In genomic region chr11:63007920-63008319, GRCh38 we compare ENCODE assay signal across 24 cellular contexts. TPM values are rescaled to one million over a fixed set of nuclear protein-coding genes. Genes with fewer than 3 reads are reported as not detected.
"Had no signal": no experiment of that assay in that cellular context is flagged by ENCODE, and none has a peak within 500 bp of the region (broad histone marks: within the 10 kb centered on the region; RNA-seq: fewer than 3 reads in every experiment).

No MANE protein-coding gene starts in this region.

- H3K4me1 Mint-ChIP-seq: activated naive CD8-positive, alpha-beta T cell treated with anti-CD3 and anti-CD28 coated beads for 36 hours; activated T-helper 17 cell treated with anti-CD3 and anti-CD28 coated beads, Interleukin-2, amount 50 U/mL, for 72 hours; natural killer cell; stimulated activated effector memory CD8-positive, alpha-beta T cell treated with anti-CD3 and anti-CD28 coated beads, Interleukin-12 subunit alpha, Interleukin-12 subunit beta, amount 100 ng/mL, for 72 hours; stimulated activated naive CD8-positive, alpha-beta T cell treated with anti-CD3 and anti-CD28 coated beads, Interleukin-15, amount 100 ng/mL, for 72 hours; T-cell had no signal

- H2AFZ ChIP-seq: parathyroid adenoma had no signal

- H3K4me3 ChIP-seq: right lobe of liver had no signal

- H3K27ac Mint-ChIP-seq: activated naive CD8-positive, alpha-beta T cell treated with anti-CD3 and anti-CD28 coated beads for 36 hours; activated T-cell treated with anti-CD3 and anti-CD28 coated beads, Interleukin-2, amount 50 U/mL, for 24 hours; activated T-helper 17 cell treated with anti-CD3 and anti-CD28 coated beads, Interleukin-2, amount 50 U/mL, for 72 hours; dendritic cell treated with granulocyte-macrophage colony-stimulating factor and Interleukin-4, amounts not matched to agents 40 ng/mL and 50 ng/mL, for 4 days; natural killer cell; stimulated activated effector memory CD8-positive, alpha-beta T cell treated with anti-CD3 and anti-CD28 coated beads, Interleukin-12 subunit alpha, Interleukin-12 subunit beta, amount 100 ng/mL, for 72 hours; stimulated activated naive CD8-positive, alpha-beta T cell treated with anti-CD3 and anti-CD28 coated beads, Interleukin-15, amount 100 ng/mL, for 72 hours; T-cell; type B pancreatic cell; WTC11 had no signal

- H3K27me3 ChIP-seq: right lobe of liver had no signal

- H3K36me3 Mint-ChIP-seq: activated naive CD8-positive, alpha-beta T cell treated with anti-CD3 and anti-CD28 coated beads for 36 hours; natural killer cell; stimulated activated effector memory CD8-positive, alpha-beta T cell treated with anti-CD3 and anti-CD28 coated beads, Interleukin-12 subunit alpha, Interleukin-12 subunit beta, amount 100 ng/mL, for 72 hours; T-cell; type B pancreatic cell; WTC11 had no signal

- H3K36me3 ChIP-seq: neutrophil, right lobe of liver had no signal

- H3K4me3 Mint-ChIP-seq: activated naive CD8-positive, alpha-beta T cell treated with anti-CD3 and anti-CD28 coated beads for 36 hours; activated T-cell treated with anti-CD3 and anti-CD28 coated beads, Interleukin-2, amount 50 U/mL, for 24 hours; activated T-helper 17 cell treated with anti-CD3 and anti-CD28 coated beads, Interleukin-2, amount 50 U/mL, for 72 hours; dendritic cell treated with granulocyte-macrophage colony-stimulating factor and Interleukin-4, amounts not matched to agents 40 ng/mL and 50 ng/mL, for 4 days; natural killer cell; stimulated activated effector memory CD8-positive, alpha-beta T cell treated with anti-CD3 and anti-CD28 coated beads, Interleukin-12 subunit alpha, Interleukin-12 subunit beta, amount 100 ng/mL, for 72 hours; stimulated activated naive CD8-positive, alpha-beta T cell treated with anti-CD3 and anti-CD28 coated beads, Interleukin-15, amount 100 ng/mL, for 72 hours; T-cell; type B pancreatic cell; WTC11 had no signal

- H3K27me3 Mint-ChIP-seq: activated naive CD8-positive, alpha-beta T cell treated with anti-CD3 and anti-CD28 coated beads for 36 hours; activated T-cell treated with anti-CD3 and anti-CD28 coated beads, Interleukin-2, amount 50 U/mL, for 24 hours; activated T-helper 17 cell treated with anti-CD3 and anti-CD28 coated beads, Interleukin-2, amount 50 U/mL, for 72 hours; stimulated activated naive CD8-positive, alpha-beta T cell treated with anti-CD3 and anti-CD28 coated beads, Interleukin-15, amount 100 ng/mL, for 72 hours; type B pancreatic cell had no signal

- H3K27ac ChIP-seq: neutrophil, parathyroid adenoma, right lobe of liver had no signal

- H3K4me1 ChIP-seq: parathyroid adenoma, right lobe of liver had no signal

- ATAC-seq: activated T-helper 17 cell treated with anti-CD3 and anti-CD28 coated beads, Interleukin-2, amount 50 U/mL, for 72 hours; natural killer cell; right lobe of liver; stimulated activated effector memory CD8-positive, alpha-beta T cell treated with anti-CD3 and anti-CD28 coated beads, Interleukin-12 subunit alpha, Interleukin-12 subunit beta, amount 100 ng/mL, for 72 hours; stimulated activated naive CD8-positive, alpha-beta T cell treated with anti-CD3 and anti-CD28 coated beads, Interleukin-15, amount 100 ng/mL, for 72 hours; T-cell; WTC11 had no signal

- DNase-seq: activated naive CD4-positive, alpha-beta T cell; activated naive CD8-positive, alpha-beta T cell treated with anti-CD3 and anti-CD28 coated beads for 36 hours; activated T-cell treated with anti-CD3 and anti-CD28 coated beads, Interleukin-2, amount 50 U/mL, for 24 hours; amygdala; caudate nucleus; effector CD4-positive, alpha-beta T cell; midbrain; natural killer cell; right lobe of liver; small intestine; stimulated activated CD4-positive, alpha-beta T cell treated with anti-CD3 and anti-CD28 coated beads, Interleukin-2, amount 100 ng/mL, for 24 hours; stimulated activated naive CD8-positive, alpha-beta T cell treated with anti-CD3 and anti-CD28 coated beads, Interleukin-15, amount 100 ng/mL, for 72 hours; T-cell had no signal

- H3K9ac ChIP-seq: parathyroid adenoma had no signal

- H3K79me2 ChIP-seq: parathyroid adenoma had no signal

- H3K9me3 ChIP-seq: neutrophil, right lobe of liver had no signal

RNA-seq across cellular contexts. Expression of gene SLC22A8, which starts 7.7 kb away (rescaled TPM):
- total RNA-seq: activated naive CD8-positive, alpha-beta T cell treated with anti-CD3 and anti-CD28 coated beads for 36 hours; activated T-helper 17 cell treated with anti-CD3 and anti-CD28 coated beads, Interleukin-2, amount 50 U/mL, for 72 hours; epithelial cell of proximal tubule; fibroblast of villous mesenchyme; liver; natural killer cell; pulmonary artery endothelial cell; right lobe of liver; T-cell; WTC11 had no signal
- polyA plus RNA-seq: liver, small intestine had no signal

RNA-seq across cellular contexts. Expression of gene SLC22A6, which starts 23.2 kb away (rescaled TPM):
- total RNA-seq: activated naive CD8-positive, alpha-beta T cell treated with anti-CD3 and anti-CD28 coated beads for 36 hours; activated T-helper 17 cell treated with anti-CD3 and anti-CD28 coated beads, Interleukin-2, amount 50 U/mL, for 72 hours; epithelial cell of proximal tubule; fibroblast of villous mesenchyme; liver; natural killer cell; pulmonary artery endothelial cell; right lobe of liver; T-cell; WTC11 had no signal
- polyA plus RNA-seq: liver, small intestine had no signal
